Comparison of ENCODE assay signal across 14 cellular contexts in genomic region chr6:13360671-13361540, GRCh38. TPM values are rescaled to one million over a fixed set of nuclear protein-coding genes. Genes with fewer than 3 reads are reported as not detected.
DNase-seq lines count a peak whose midpoint lies in the region; ATAC-seq and TF ChIP-seq lines count a peak whose summit lies in the region.
"Had no signal": no experiment of that assay in that cellular context is flagged by ENCODE, and none has a peak within 500 bp of the region (broad histone marks: within the 10 kb centered on the region; RNA-seq: fewer than 3 reads in every experiment).

No MANE protein-coding gene starts in this region.

- no peak for ATAC-seq in HG02642 (IDR thresholded peaks at IDR 0.05; ENCODE audit: poor library complexity, unreplicated experiment)
- no peak for ATAC-seq in HG03457 (IDR thresholded peaks at IDR 0.05; ENCODE audit: unreplicated experiment)

- DNase-seq in Daoy (ENCODE audit: low read depth): peak; percentile 88
- DNase-seq in MV-4-11 (lab: John Stamatoyannopoulos, UW): peak; percentile 88
- DNase-seq in cardiac fibroblast (ENCODE audit: low read depth in 2 of 2): peak; percentile 23 to 79
- DNase-seq in kidney tubule cell (ENCODE audit: low spot score): peak; percentile 38
- no peak for DNase-seq in NCI-H2171 treated with DMSO at 0.1 percent for 48 hours (lab: John Stamatoyannopoulos, UW)
- no peak for DNase-seq in ecto neural progenitor cell (ENCODE audit: low spot score)
- DNase-seq: activated gamma-delta T cell treated with Interleukin-2 at 50 U/mL for 16 hours, DMS53, islet precursor cell, posterior cingulate gyrus had no signal

- no peak for TF ChIP-seq CTCF in cardiac fibroblast (IDR thresholded peaks at IDR 0.05; ENCODE audit: low read depth, low read length)

- H3K4me3 ChIP-seq in cardiac fibroblast (replicated peaks in 1 of 2; ENCODE audit: low read depth in 2 of 2, low read length in 2 of 2): no peak overlapping the region
- H3K4me3 ChIP-seq: HAP-1, SJSA1 had no signal

RNA-seq across cellular contexts. Expression of gene TBC1D7, which starts 32.6 kb away (rescaled TPM):
- 55.1 and 56.2 TPM in 2 replicates for total RNA-seq in Daoy (2014; rRNA removed; shearing (Covaris generic))

Comparison
In these comparisons a context has a peak if more than half of its experiments do, and no peak if none do; other contexts are left out.
1. DNase-seq: peak in Daoy (single experiment), MV-4-11 (single experiment), cardiac fibroblast (2 of 2) and kidney tubule cell (single experiment); none in NCI-H2171 treated with DMSO at 0.1 percent for 48 hours (single experiment) and ecto neural progenitor cell (single experiment).